In the genomic region with DNA sequence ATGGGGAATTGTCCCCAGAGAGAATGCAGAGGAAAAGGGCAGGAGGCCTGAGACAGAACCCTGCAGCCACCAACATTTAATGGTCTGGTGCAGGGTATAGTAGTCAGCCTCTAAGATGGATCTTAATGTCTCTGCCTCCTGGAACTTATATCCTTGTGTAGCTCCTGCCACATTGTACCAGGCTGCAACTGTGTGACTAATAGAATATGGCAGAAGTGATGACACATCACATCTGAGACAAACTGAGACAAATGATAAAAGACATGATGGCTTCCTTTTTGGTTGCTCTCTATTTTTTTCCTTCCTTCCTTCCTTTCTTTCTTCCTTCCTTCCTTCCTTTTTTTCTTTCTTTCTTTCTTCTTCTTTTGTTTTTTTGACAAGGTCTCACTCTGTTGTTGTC, we compare ENCODE assay signal across 29 cellular contexts. TPM values are rescaled to one million over a fixed set of nuclear protein-coding genes. Genes with fewer than 3 reads are reported as not detected.
"Had no signal": no experiment of that assay in that cellular context is flagged by ENCODE, and none has a peak within 500 bp of the region (broad histone marks: within the 10 kb centered on the region; RNA-seq: fewer than 3 reads in every experiment).

No MANE protein-coding gene starts in this region.

- H3K27ac Mint-ChIP-seq: activated CD4-positive, alpha-beta memory T cell treated with anti-CD3 and anti-CD28 coated beads for 36 hours; activated naive CD4-positive, alpha-beta T cell treated with anti-CD3 and anti-CD28 coated beads for 36 hours; activated naive CD4-positive, alpha-beta T cell treated with anti-CD3 and anti-CD28 coated beads, Interleukin-2, amount 50 U/mL, for 72 hours; activated T-helper 1 cell treated with anti-CD3 and anti-CD28 coated beads, Interleukin-12 subunit alpha, Interleukin-12 subunit beta, Interleukin-2, Interleukin-4 antibody, amounts not matched to agents 30 ng/mL and 10 ng/mL and 1 ng/mL, durations not matched to agents 14 hours and 24 hours and 36 hours had no signal

- FAIRE-seq: astrocyte, TTC549 had no signal

- H3K9me3 ChIP-seq: adrenal gland, body of pancreas, SJCRH30 had no signal

- H3K36me3 ChIP-seq: adrenal gland, SJCRH30 had no signal

- H3K9me3 Mint-ChIP-seq: activated CD4-positive, alpha-beta memory T cell treated with anti-CD3 and anti-CD28 coated beads for 36 hours; activated naive CD4-positive, alpha-beta T cell treated with anti-CD3 and anti-CD28 coated beads for 36 hours; activated naive CD4-positive, alpha-beta T cell treated with anti-CD3 and anti-CD28 coated beads, Interleukin-2, amount 50 U/mL, for 72 hours; activated T-cell treated with anti-CD3 and anti-CD28 coated beads, Interleukin-2, amount 50 U/mL, for 4 hours; activated T-helper 1 cell treated with anti-CD3 and anti-CD28 coated beads, Interleukin-12 subunit alpha, Interleukin-12 subunit beta, Interleukin-2, Interleukin-4 antibody, amounts not matched to agents 30 ng/mL and 10 ng/mL and 1 ng/mL, durations not matched to agents 14 hours and 24 hours and 36 hours had no signal

- H3K27me3 ChIP-seq: adrenal gland, body of pancreas had no signal

- DNase-seq: activated CD4-positive, alpha-beta memory T cell treated with anti-CD3 and anti-CD28 coated beads for 36 hours; activated CD4-positive, alpha-beta T cell treated with anti-CD3 and anti-CD28 coated beads, Interleukin-2, amount 50 U/mL, for 1 hour; activated CD8-positive, alpha-beta memory T cell treated with anti-CD3 and anti-CD28 coated beads, Interleukin-2, amount 50 U/mL, for 4 hours; activated gamma-delta T cell treated with Interleukin-2 at 50 U/mL for 16 hours; activated naive CD4-positive, alpha-beta T cell treated with anti-CD3 and anti-CD28 coated beads for 36 hours; activated T-cell treated with anti-CD3 and anti-CD28 coated beads for 4 hours; activated T-cell treated with anti-CD3 and anti-CD28 coated beads, Interleukin-2, amount 50 U/mL, for 4 hours; adrenal gland; body of pancreas; central memory CD4-positive, alpha-beta T cell; NCI-H1092 treated with DMSO at 0.1 percent for 48 hours; NCI-H1417; NCI-H146; NCI-H187; NCI-H2081 treated with DMSO at 0.1 percent for 48 hours; NCI-H345; NCI-H524 treated with DMSO at 0.1 percent for 48 hours; SHP77; SJCRH30; T1000 had no signal

- H3K27ac ChIP-seq: adrenal gland, body of pancreas, SJCRH30, SK-N-MC had no signal

- H3K4me1 ChIP-seq: adrenal gland, SJCRH30 had no signal

- H3K4me3 Mint-ChIP-seq: activated CD4-positive, alpha-beta memory T cell treated with anti-CD3 and anti-CD28 coated beads for 36 hours; activated naive CD4-positive, alpha-beta T cell treated with anti-CD3 and anti-CD28 coated beads for 36 hours; activated T-cell treated with anti-CD3 and anti-CD28 coated beads, Interleukin-2, amount 50 U/mL, for 4 hours; activated T-helper 1 cell treated with anti-CD3 and anti-CD28 coated beads, Interleukin-12 subunit alpha, Interleukin-12 subunit beta, Interleukin-2, Interleukin-4 antibody, amounts not matched to agents 30 ng/mL and 10 ng/mL and 1 ng/mL, durations not matched to agents 14 hours and 24 hours and 36 hours had no signal

- H3K36me3 Mint-ChIP-seq: activated CD4-positive, alpha-beta memory T cell treated with anti-CD3 and anti-CD28 coated beads for 36 hours; activated naive CD4-positive, alpha-beta T cell treated with anti-CD3 and anti-CD28 coated beads, Interleukin-2, amount 50 U/mL, for 72 hours had no signal

- H3K4me3 ChIP-seq: adrenal gland, body of pancreas, SJCRH30, SK-N-MC had no signal

RNA-seq across cellular contexts. Expression of a gene that starts 37.1 kb away (rescaled TPM):
- total RNA-seq: activated CD4-positive, alpha-beta memory T cell treated with anti-CD3 and anti-CD28 coated beads for 36 hours; activated naive CD4-positive, alpha-beta T cell treated with anti-CD3 and anti-CD28 coated beads for 36 hours; activated naive CD4-positive, alpha-beta T cell treated with anti-CD3 and anti-CD28 coated beads, Interleukin-2, amount 50 U/mL, for 72 hours; activated T-helper 1 cell treated with anti-CD3 and anti-CD28 coated beads, Interleukin-12 subunit alpha, Interleukin-12 subunit beta, Interleukin-2, Interleukin-4 antibody, amounts not matched to agents 30 ng/mL and 10 ng/mL and 1 ng/mL, durations not matched to agents 14 hours and 24 hours and 36 hours; astrocyte; M059J; NCI-H460; RPMI7951; SJCRH30; T-helper 2 cell treated with Interferon-gamma antibody and Interleukin-4, amounts not matched to agents 100 ng/mL and 5 ng/mL, for 36 hours had no signal
